In the genomic region with DNA sequence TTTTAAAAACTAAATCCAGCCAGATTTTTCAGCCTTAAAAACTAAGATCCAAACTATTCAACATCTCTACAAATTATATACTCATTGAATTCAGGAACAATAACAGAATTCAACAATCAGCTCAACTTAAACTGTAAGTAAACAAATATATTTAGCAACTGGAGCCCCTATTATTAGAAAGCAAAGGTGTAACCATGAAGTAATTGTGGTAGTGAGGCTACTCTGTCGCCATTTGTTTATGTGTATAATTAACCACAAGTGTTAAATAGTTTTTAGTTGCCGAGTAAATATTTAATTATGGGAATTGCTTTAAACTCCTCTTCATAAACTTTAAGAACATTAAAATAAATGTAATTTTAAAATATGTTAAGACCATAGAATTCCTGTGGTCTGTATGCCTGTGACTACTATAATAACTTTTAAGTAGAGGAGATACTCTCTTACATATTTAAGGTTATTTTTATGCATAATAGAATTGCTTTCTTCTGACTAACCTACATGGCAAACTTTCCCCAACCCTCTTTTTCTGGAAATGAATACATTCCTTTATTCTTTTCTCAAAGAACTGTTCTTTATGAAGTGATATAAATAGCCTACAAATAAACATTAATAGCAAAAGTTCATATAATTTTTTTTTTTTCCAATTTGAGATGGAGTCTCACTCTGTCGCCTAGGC, we compare ENCODE assay signal across 27 cellular contexts. TPM values are rescaled to one million over a fixed set of nuclear protein-coding genes. Genes with fewer than 3 reads are reported as not detected.
DNase-seq lines count a peak whose midpoint lies in the region; ATAC-seq, FAIRE-seq and TF ChIP-seq lines count a peak whose summit lies in the region.
"Had no signal": no experiment of that assay in that cellular context is flagged by ENCODE, and none has a peak within 500 bp of the region (broad histone marks: within the 10 kb centered on the region; RNA-seq: fewer than 3 reads in every experiment).

No MANE protein-coding gene starts in this region.

- TF ChIP-seq RAD21 in IMR-90 (IDR thresholded peaks at IDR 0.05; ENCODE audit: low read length) (no peak), GM12878 (IDR thresholded peaks at IDR 0.05; ENCODE audit: insufficient read depth, low read depth, low read length) (no peak)

- no peak overlapping the region for H2AK9ac ChIP-seq in IMR-90 (replicated peaks; ENCODE audit: low read depth, low read length, poor library complexity)

- H2AFZ ChIP-seq in IMR-90 (replicated peaks; ENCODE audit: low read length, poor library complexity) (no peak overlapping the region), GM12878 (ENCODE audit: control insufficient read depth, low read depth, low read length) (no peak overlapping the region)

- no peaks in the 10 kb centered on the region for H4K20me1 ChIP-seq in IMR-90 (ENCODE audit: insufficient read depth, low read length)
- no peaks in the 10 kb centered on the region for H4K20me1 ChIP-seq in GM12878 (ENCODE audit: control insufficient read depth, insufficient read depth)

- intact Hi-C loops in IMR-90 (cut with micrococcal nuclease): no loop called here
- intact Hi-C loops in GM12878 (cut with micrococcal nuclease; ENCODE audit: unreplicated experiment): no loop called here
- intact Hi-C loops in stomach (cut with DNase I; ENCODE audit: low total_unique reads): no loop called here

- H3K9ac ChIP-seq in IMR-90 (ENCODE audit: low read depth, low read length) (no peak overlapping the region), GM12878 (ENCODE audit: control insufficient read depth, insufficient read depth, low read length) (no peak overlapping the region)

- ATAC-seq in IMR-90 (ENCODE audit: low read depth) (peak; percentile 71), GM12878 (no peak), HG02840 (IDR thresholded peaks at IDR 0.05; ENCODE audit: low FRiP score, unreplicated experiment) (no peak)
- ATAC-seq: left ventricle myocardium superior; natural killer cell treated with Interleukin-12 subunit alpha and Interleukin-12 subunit beta and Interleukin-15 and Interleukin-18, amount 100 ng/mL, for 72 hours; pancreas; T-cell had no signal

- no peak overlapping the region for H2BK20ac ChIP-seq in IMR-90 (ENCODE audit: low read depth, low read length)

- peaks cover 10 to 24% of the 10 kb centered on the region in 2 experiments for H3K79me1 ChIP-seq in IMR-90 (ENCODE audit: low read depth in 1 of 2, low read length in 2 of 2)

- H3K4ac ChIP-seq in IMR-90 (ENCODE audit: low read depth, low read length): no peak overlapping the region

- H3K18ac ChIP-seq in IMR-90 (ENCODE audit: low read depth, low read length): no peak overlapping the region

- H4K5ac ChIP-seq in IMR-90 (ENCODE audit: low read depth, low read length): no peak overlapping the region

- WGBS in IMR-90 (ENCODE audit: extremely low coverage in 2 of 2, insufficient read length in 1 of 2), 2 experiments: no CpG with 5 or more reads among the region's 3 CpGs
- WGBS in GM12878 (ENCODE audit: insufficient coverage, insufficient replicate concordance, low lambda C conversion rate, missing lambda C conversion rate): 78% methylated on average over 3 of the region's 3 CpGs
- WGBS in stomach, 5 donors: 83 to 88% (median 85%) methylated on average over 3 of the region's 3 CpGs

- peak overlapping the region; percentile 39 for H2BK5ac ChIP-seq in IMR-90 (ENCODE audit: low read depth, low read length, poor library complexity, severe bottlenecking)

- in situ Hi-C loops in IMR-90 (cut with MboI; ENCODE audit: low sequenced_read_pairs): no loop called here
- in situ Hi-C loops in GM12878 (cut with MboI): no loop called here

- TF ChIP-seq EP300 in GM12878 (IDR thresholded peaks at IDR 0.05; ENCODE audit: borderline replicate concordance in 1 of 2, control insufficient read depth in 1 of 2, low read depth in 2 of 2, low read length in 2 of 2): no peak; a peak in 1 of 4 replicates
- no peak for TF ChIP-seq EP300 in stomach (IDR thresholded peaks at IDR 0.05)

- no peak overlapping the region for H3K56ac ChIP-seq in IMR-90 (ENCODE audit: extremely low read depth, insufficient read depth, low read length)

- SMC1A ChIA-PET in GM12878 (lab: Charles Lee; ENCODE audit: uncharacterized antibody, unreplicated experiment): interaction anchor here (0.6 to 1.5 kb wide), 3 partner anchors 17 to 337 kb away, joined by 3 read pairs; no protein-coding TSS in a partner anchor

- no peaks in the 10 kb centered on the region for H3K79me2 ChIP-seq in GM12878 (ENCODE audit: control insufficient read depth, insufficient read depth, low read length)

- BruUV-seq in IMR-90 (replicated peaks; lab: Mats Ljungman, UMichigan): no TSS peak
- no TSS peak for BruUV-seq in GM12878 (replicated peaks; lab: Mats Ljungman, UMichigan)

- CTCF ChIA-PET in IMR-90 (lab: Yijun Ruan, JAX) (no interaction called here), GM12878 (lab: Yijun Ruan, JAX) (interaction anchor here (0.8 kb wide), 1 partner anchor 93 kb away, joined by 3 read pairs; no protein-coding TSS in a partner anchor)

- FAIRE-seq in GM12878 (lab: Jason Lieb, UNC): peak; percentile 57
- FAIRE-seq: H1, pancreas had no signal

- H3K4me2 ChIP-seq in IMR-90 (ENCODE audit: low read depth, low read length): no peak overlapping the region
- no peak overlapping the region for H3K4me2 ChIP-seq in GM12878 (ENCODE audit: control insufficient read depth, insufficient read depth)

- no peak overlapping the region for H3K14ac ChIP-seq in IMR-90 (replicated peaks; ENCODE audit: low read depth, low read length)

- H3K9me3 ChIP-seq in IMR-90 (ENCODE audit: control insufficient read depth, insufficient read depth, low read length): no peaks in the 10 kb centered on the region
- H3K9me3 ChIP-seq in GM12878 (replicated peaks; ENCODE audit: control insufficient read depth, insufficient read depth, low read length): no peaks in the 10 kb centered on the region
- no peaks in the 10 kb centered on the region for H3K9me3 ChIP-seq in stomach
- H3K9me3 ChIP-seq: adrenal gland, pancreas, right atrium auricular region had no signal

- DNase-seq in AG10803 (ENCODE audit: low read depth) (peak; percentile 44), IMR-90 (peak; percentile 71), GM12878 (ENCODE audit: low read depth, low spot score) (no peak), non-pigmented ciliary epithelial cell (ENCODE audit: low read depth) (peak; percentile 30), RKO (ENCODE audit: low spot score) (no peak), SK-N-DZ (ENCODE audit: low spot score) (no peak), stomach (no peak)
- DNase-seq: ACHN; activated T-cell treated with anti-CD3 and anti-CD28 coated beads, Interleukin-2, amount 50 U/mL, for 24 hours; adrenal gland; caudate nucleus; CD8-positive, alpha-beta memory T cell; hippocampal formation; KBM-7; left ventricle myocardium superior; midbrain; NCI-H1694; NCI-H774; pancreas; Right ventricle myocardium superior; stimulated activated CD4-positive, alpha-beta T cell treated with anti-CD3 and anti-CD28 coated beads, Interleukin-12 subunit alpha, Interleukin-12 subunit beta, amount 100 ng/mL, for 4 hours; T-cell had no signal

- no peak overlapping the region for H3K4me3 ChIP-seq in AG10803 (ENCODE audit: low read length)
- no peak overlapping the region for H3K4me3 ChIP-seq in IMR-90 (ENCODE audit: insufficient read depth, low read depth, low read length)
- H3K4me3 ChIP-seq in GM12878: no peak overlapping the region
- H3K4me3 ChIP-seq in stomach: no peak overlapping the region
- H3K4me3 ChIP-seq: adrenal gland, pancreas, right atrium auricular region had no signal

- dilution Hi-C loops in IMR-90 (cut with HindIII; ENCODE audit: low sequenced_read_pairs, unreplicated experiment): no loop called here

- peaks cover 25% of the 10 kb centered on the region for H3K36me3 ChIP-seq in IMR-90 (ENCODE audit: control insufficient read depth, insufficient read depth, low read length)
- peaks cover 6 to 37% of the 10 kb centered on the region in 2 experiments for H3K36me3 ChIP-seq in GM12878 (ENCODE audit: control insufficient read depth in 2 of 2, insufficient read depth in 2 of 2, low read length in 1 of 2)
- peaks cover 7 to 74% (median 62%) of the 10 kb centered on the region in 4 donors for H3K36me3 ChIP-seq in stomach

- H2BK120ac ChIP-seq in IMR-90 (ENCODE audit: low read depth, low read length): no peak overlapping the region

- POLR2A ChIA-PET in IMR-90 (lab: Charles Lee; ENCODE audit: unreplicated experiment) (no interaction called here), GM12878 (lab: Charles Lee) (no interaction called here)

- H3K27me3 ChIP-seq in IMR-90 (ENCODE audit: control insufficient read depth, insufficient read depth, low read length): no peaks in the 10 kb centered on the region
- H3K27me3 ChIP-seq in GM12878 (replicated peaks in 1 of 2; ENCODE audit: control insufficient read depth in 2 of 2, insufficient read depth in 2 of 2, low read length in 1 of 2): no peaks in the 10 kb centered on the region
- no peaks in the 10 kb centered on the region for H3K27me3 ChIP-seq in stomach
- H3K27me3 ChIP-seq: adrenal gland, pancreas, right atrium auricular region had no signal

- no peak overlapping the region for H4K91ac ChIP-seq in IMR-90 (ENCODE audit: insufficient read depth, low read depth, low read length)

- no peaks in the 10 kb centered on the region for H3K9me1 ChIP-seq in IMR-90 (ENCODE audit: insufficient read depth, low read length)

- H2AK5ac ChIP-seq in IMR-90 (ENCODE audit: low read depth, low read length): no peak overlapping the region

- RAD21 ChIA-PET in GM12878 (lab: Charles Lee; ENCODE audit: unreplicated experiment): no interaction called here

- no peak overlapping the region for H2BK15ac ChIP-seq in IMR-90 (ENCODE audit: low read depth, low read length)

- H3K27ac ChIP-seq in IMR-90 (ENCODE audit: insufficient read depth, low read length) (no peak overlapping the region), GM12878 (ENCODE audit: control insufficient read depth, insufficient read depth) (no peak overlapping the region), stomach (no peak overlapping the region)
- H3K27ac ChIP-seq: adrenal gland, pancreas, right atrium auricular region had no signal

- no peak overlapping the region for H3K23ac ChIP-seq in IMR-90 (ENCODE audit: low read depth, low read length)

- peaks cover 3% of the 10 kb centered on the region for H3K4me1 ChIP-seq in IMR-90 (ENCODE audit: control insufficient read depth, insufficient read depth, low read length)
- H3K4me1 ChIP-seq in GM12878 (ENCODE audit: control insufficient read depth, insufficient read depth, low read length): no peaks in the 10 kb centered on the region
- no peaks in the 10 kb centered on the region for H3K4me1 ChIP-seq in stomach
- H3K4me1 ChIP-seq: adrenal gland, pancreas, right atrium auricular region had no signal

- H4K8ac ChIP-seq in IMR-90 (ENCODE audit: low read depth in 2 of 2, low read length in 2 of 2): no peak overlapping the region

- TF ChIP-seq CTCF in AG10803 (conservative IDR thresholded peaks at IDR 0.05; ENCODE audit: low read length) (no peak), IMR-90 (conservative IDR thresholded peaks at IDR 0.05; ENCODE audit: low read depth, low read length) (no peak), GM12878 (IDR thresholded peaks at IDR 0.05 in 2 of 3, conservative IDR thresholded peaks at IDR 0.05 in 1 of 3; ENCODE audit: control insufficient read depth in 2 of 3, extremely low read depth in 1 of 3, insufficient read depth in 1 of 3, low read depth in 3 of 3, low read length in 3 of 3) (no peak), stomach (IDR thresholded peaks at IDR 0.05) (no peak)

- TF ChIP-seq POLR2A in IMR-90 (IDR thresholded peaks at IDR 0.05; ENCODE audit: low read depth, low read length): no peak
- TF ChIP-seq POLR2A in GM12878 (IDR thresholded peaks at IDR 0.05; ENCODE audit: low read depth, low read length): no peak
- TF ChIP-seq POLR2A in stomach (IDR thresholded peaks at IDR 0.05): no peak

RNA-seq across cellular contexts. Expression of a gene that starts 51.2 kb away (rescaled TPM):
- 40.3 and 75.0 TPM in 2 replicates for total RNA-seq in IMR-90 (2012; rRNA removed)
- polyA plus RNA-seq in IMR-90 (2012; rRNA removed): 17.3 and 23.6 TPM in 2 replicates
- polyA plus RNA-seq in IMR-90 (2012; cell fraction: cytosol; rRNA removed): 2.1 and 5.3 TPM in 2 replicates
- 5.5 and 43.6 TPM in 2 replicates for polyA plus RNA-seq in IMR-90 (2012; cell fraction: nucleus; rRNA removed; ENCODE audit: low replicate concordance)
- total RNA-seq in GM12878 (2013; cell fraction: nucleolus; rRNA removed): 945 and 1,007 TPM in 2 replicates
- 51.5 and 67.2 TPM in 2 replicates for total RNA-seq in GM12878 (2014; rRNA removed)
- 40.9 and 43.6 TPM in 2 replicates for total RNA-seq in GM12878 (2014; rRNA removed; fragmentation: Illumina TruSeq; extraction: Trizol)
- 53.4 and 55.2 TPM in 2 replicates for total RNA-seq in GM12878 (2021)
- polyA plus RNA-seq in GM12878 (2011; ENCODE audit: low read depth): 26.8 TPM
- polyA plus RNA-seq in GM12878 (2011; rRNA removed): 120 and 217 TPM in 2 replicates
- 23.5 and 25.5 TPM in 2 replicates for polyA plus RNA-seq in GM12878 (2011; cell fraction: cytosol; rRNA removed)
- 202 and 238 TPM in 2 replicates for polyA plus RNA-seq in GM12878 (2011; cell fraction: nucleus; rRNA removed)
- 46.4 and 70.3 TPM in 2 replicates for polyA plus RNA-seq in GM12878 (2012)
- polyA plus RNA-seq in GM12878 (2014; fragmentation: Illumina TruSeq; extraction: Trizol): 35.9 and 53.1 TPM in 2 replicates
- 10 to 100 TPM; 14.4 to 15.9 TPM for polyA plus RNA-seq in GM12878 (2014; fragmentation: Nextera tagmentation; extraction: Ambion mirVana)
- 38.7 and 46.8 TPM in 2 replicates for polyA plus RNA-seq in GM12878 (2014; rRNA removed)
- polyA plus RNA-seq in GM12878 (2016; fragmentation: Nextera tagmentation; extraction: Ambion mirVana): 10 to 100 TPM; 34.3 to 34.6 TPM
- 77.8 and 123 TPM in 2 replicates for polyA minus RNA-seq in GM12878 (2011; rRNA and poly(A)+ RNA removed)
- 21.9 and 24.0 TPM in 2 replicates for polyA minus RNA-seq in GM12878 (2011; cell fraction: cytosol; rRNA and poly(A)+ RNA removed)
- 86.2 and 117 TPM in 2 replicates for polyA minus RNA-seq in GM12878 (2011; cell fraction: nucleus; rRNA and poly(A)+ RNA removed)
- 36.1 and 67.0 TPM in 2 replicates for polyA plus RNA-seq in SK-N-DZ (2014; cell fraction: cytosol; rRNA removed)
- polyA plus RNA-seq in SK-N-DZ (2014; cell fraction: nucleus; rRNA removed): 48.8 and 77.2 TPM in 2 replicates
- 100 to 1,000 TPM in 1 of 5 donors, 10 to 100 TPM in 4; 15.8 to 124 (median 37.7) TPM for total RNA-seq in stomach
- polyA plus RNA-seq in stomach: 10 to 100 TPM in 2 of 3 donors, 1 to 10 TPM in 1; 9.7 to 14.7 (median 12.7) TPM

RNA-seq across cellular contexts. Expression of a gene that starts 52.6 kb away (rescaled TPM):
- 112 and 131 TPM in 2 replicates for total RNA-seq in IMR-90 (2012; rRNA removed)
- polyA plus RNA-seq in IMR-90 (2012; rRNA removed): 20.1 and 22.1 TPM in 2 replicates
- 4.1 and 7.1 TPM in 2 replicates for polyA plus RNA-seq in IMR-90 (2012; cell fraction: cytosol; rRNA removed)
- 1.9 and 12.4 TPM in 2 replicates for polyA plus RNA-seq in IMR-90 (2012; cell fraction: nucleus; rRNA removed; ENCODE audit: low replicate concordance)
- total RNA-seq in GM12878 (2013; cell fraction: nucleolus; rRNA removed): 0.31 and 0.51 TPM in 2 replicates
- 1.9 and 3.0 TPM in 2 replicates for total RNA-seq in GM12878 (2014; rRNA removed)
- 2.3 and 3.4 TPM in 2 replicates for total RNA-seq in GM12878 (2014; rRNA removed; fragmentation: Illumina TruSeq; extraction: Trizol)
- total RNA-seq in GM12878 (2021): 2.4 and 3.1 TPM in 2 replicates
- polyA plus RNA-seq in GM12878 (2011; ENCODE audit: low read depth): 0.94 TPM
- polyA plus RNA-seq in GM12878 (2011; rRNA removed): 0.14 and 0.20 TPM in 2 replicates
- 0.03 TPM in 2 replicates for polyA plus RNA-seq in GM12878 (2011; cell fraction: cytosol; rRNA removed)
- polyA plus RNA-seq in GM12878 (2011; cell fraction: nucleus; rRNA removed): 0.03 TPM in 1 of 2 replicates, not detected in the other
- polyA plus RNA-seq in GM12878 (2012): 1.7 and 1.8 TPM in 2 replicates
- 2.1 and 2.6 TPM in 2 replicates for polyA plus RNA-seq in GM12878 (2014; fragmentation: Illumina TruSeq; extraction: Trizol)
- polyA plus RNA-seq in GM12878 (2014; fragmentation: Nextera tagmentation; extraction: Ambion mirVana): 1 to 10 TPM in 1 of 2 experiments, under 1 TPM in 1; 0.91 to 1.0 TPM
- 1.6 and 1.7 TPM in 2 replicates for polyA plus RNA-seq in GM12878 (2014; rRNA removed)
- 1 to 10 TPM; 1.3 to 2.6 TPM for polyA plus RNA-seq in GM12878 (2016; fragmentation: Nextera tagmentation; extraction: Ambion mirVana)
- polyA minus RNA-seq in GM12878 (2011; rRNA and poly(A)+ RNA removed): 0.36 TPM in 1 of 2 replicates, not detected in the other
- polyA minus RNA-seq in GM12878 (2011; cell fraction: cytosol; rRNA and poly(A)+ RNA removed): 2.1 TPM in 1 of 2 replicates, not detected in the other
- 0.12 and 0.19 TPM in 2 replicates for polyA minus RNA-seq in GM12878 (2011; cell fraction: nucleus; rRNA and poly(A)+ RNA removed)
- polyA plus RNA-seq in SK-N-DZ (2014; cell fraction: cytosol; rRNA removed): 5.4 and 6.4 TPM in 2 replicates
- polyA plus RNA-seq in SK-N-DZ (2014; cell fraction: nucleus; rRNA removed): 1.1 and 1.5 TPM in 2 replicates
- 10 to 100 TPM; 17.7 to 81.3 (median 35.6) TPM for total RNA-seq in stomach
- 1 to 10 TPM; 3.8 to 9.8 (median 7.6) TPM for polyA plus RNA-seq in stomach
- total RNA-seq: HT-29 had no signal

Comparison
In these comparisons a context has a peak if more than half of its experiments do, and no peak if none do; other contexts are left out.
1. DNase-seq: peak in AG10803 (single experiment), IMR-90 (single experiment) and non-pigmented ciliary epithelial cell (single experiment); none in GM12878 (single experiment), RKO (single experiment), SK-N-DZ (single experiment) and stomach (single experiment).
2. RNA of a gene that starts 52.6 kb away (total RNA-seq): 112 to 131 TPM in IMR-90 and 17.7 to 81.3 TPM in stomach; 0.31 to 3.4 TPM in GM12878; every median in the first group is over 4 times any median in the second.